Comparison of ENCODE assay signal across 8 cellular contexts in the genomic region with DNA sequence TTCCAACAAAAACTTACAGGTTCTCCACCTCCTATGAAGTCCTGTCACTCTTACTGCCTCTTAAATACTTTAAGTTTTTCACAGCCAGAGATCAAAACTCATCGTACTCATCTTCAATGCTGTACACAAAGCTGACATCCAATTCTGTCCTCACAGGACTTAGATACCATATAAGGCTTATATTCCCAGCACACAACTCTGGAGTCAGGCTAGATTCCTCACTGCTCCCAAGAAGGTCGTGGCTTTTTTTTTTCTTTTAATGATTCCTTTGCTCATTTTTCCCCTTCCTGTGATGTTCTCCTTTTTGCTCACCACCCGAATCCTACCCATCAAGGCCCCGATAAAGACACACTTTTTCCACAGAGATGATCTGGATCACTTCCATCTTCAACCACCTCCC. TPM values are rescaled to one million over a fixed set of nuclear protein-coding genes. Genes with fewer than 3 reads are reported as not detected.
DNase-seq lines count a peak whose midpoint lies in the region; FAIRE-seq and TF ChIP-seq lines count a peak whose summit lies in the region.

No MANE protein-coding gene starts in this region.

- WGBS in HUES64, result 51% methylated on average over 4 of the region's 4 CpGs

- H3K4me3 ChIP-seq in A673 (ENCODE audit: low read depth, low read length, poor library complexity, severe bottlenecking), result peak overlapping the region; percentile 73
- peak overlapping the region; percentile 100 for H3K4me3 ChIP-seq in HUES64 (ENCODE audit: low read length)
- H3K4me3 ChIP-seq in bronchial epithelial cell (ENCODE audit: low read depth, low read length), result peak overlapping the region; percentile 73
- H3K4me3 ChIP-seq in muscle layer of colon (ENCODE audit: low read depth in 1 of 2, low read length in 2 of 2), result peak overlapping the region; percentile 54 to 89

- H3K27me3 ChIP-seq in A673 (replicated peaks; ENCODE audit: insufficient read depth, low read depth, low read length, poor library complexity) (no peaks in the 10 kb centered on the region), HUES64 (ENCODE audit: insufficient read depth, low read length) (no peaks in the 10 kb centered on the region), bronchial epithelial cell (ENCODE audit: control insufficient read depth, insufficient read depth, low read length) (no peaks in the 10 kb centered on the region), muscle layer of colon (ENCODE audit: control insufficient read depth in 1 of 2, insufficient read depth in 2 of 2, low read length in 2 of 2) (no peaks in the 10 kb centered on the region)

- H3K27ac ChIP-seq in A673 (ENCODE audit: low read depth, low read length, poor library complexity, severe bottlenecking) (peak overlapping the region; percentile 82), HUES64 (ENCODE audit: low read depth, low read length) (no peak overlapping the region), muscle layer of colon (ENCODE audit: low read depth, low read length) (peak overlapping the region; percentile 50)

- intact Hi-C loops in A673 (cut with micrococcal nuclease; ENCODE audit: unreplicated experiment), result loop anchor here (5.0 kb wide), 1 partner anchor 81 kb away; a partner anchor contains a TSS
- intact Hi-C loops in head of caudate nucleus (cut with DNase I), result no loop called here

- POLR2A ChIA-PET in A673 (lab: Charles Lee; ENCODE audit: low non-redundant PET), result no interaction called here

- no peaks in the 10 kb centered on the region for H3K9me3 ChIP-seq in A673 (ENCODE audit: low read depth, low read length, poor library complexity, severe bottlenecking)
- no peaks in the 10 kb centered on the region for H3K9me3 ChIP-seq in HUES64 (ENCODE audit: insufficient read depth, low read depth, low read length)
- H3K9me3 ChIP-seq in muscle layer of colon (ENCODE audit: low read length), result no peaks in the 10 kb centered on the region

- DNase-seq in A673 (ENCODE audit: low spot score) (no peak), bronchial epithelial cell (ENCODE audit: low read depth) (no peak), NCI-H345 treated with DMSO at 0.1 percent for 48 hours (lab: John Stamatoyannopoulos, UW; ENCODE audit: unreplicated experiment) (no peak), NCI-H524 (lab: John Stamatoyannopoulos, UW) (no peak), DMS 273 treated with DMSO at 0.1 percent for 48 hours (lab: John Stamatoyannopoulos, UW) (no peak), head of caudate nucleus (no peak)

- CTCF ChIA-PET in A673 (lab: Charles Lee), result interaction anchor here (0.6 kb wide), 1 partner anchor 28 kb away, joined by 4 read pairs; no protein-coding TSS in a partner anchor

- no peaks in the 10 kb centered on the region for H3K36me3 ChIP-seq in A673 (ENCODE audit: insufficient read depth, low read length, poor library complexity, severe bottlenecking)
- peaks cover 31% of the 10 kb centered on the region for H3K36me3 ChIP-seq in HUES64 (ENCODE audit: insufficient read depth, low read length)
- no peaks in the 10 kb centered on the region for H3K36me3 ChIP-seq in bronchial epithelial cell (ENCODE audit: control insufficient read depth, insufficient read depth, low read length)
- no peaks in the 10 kb centered on the region for H3K36me3 ChIP-seq in muscle layer of colon (ENCODE audit: insufficient read depth, low read length)

- TSS peak; percentile 60 for BruUV-seq in A673 (replicated peaks; lab: Mats Ljungman, UMichigan)

- H3K4me1 ChIP-seq in A673 (ENCODE audit: insufficient read depth, low read length, poor library complexity, severe bottlenecking) (no peaks in the 10 kb centered on the region), HUES64 (ENCODE audit: insufficient read depth, low read length) (peaks cover 4% of the 10 kb centered on the region; the same call in 1 of the 2 replicates), muscle layer of colon (ENCODE audit: insufficient read depth, low read length) (peaks cover 5% of the 10 kb centered on the region)

- H3K9ac ChIP-seq in HUES64 (ENCODE audit: low read depth, low read length) (peak overlapping the region; percentile 98), muscle layer of colon (ENCODE audit: low read length) (peak overlapping the region; percentile 71)

- no peak for FAIRE-seq in bronchial epithelial cell (lab: Jason Lieb, UNC)

- TF ChIP-seq CTCF in A673 (conservative IDR thresholded peaks at IDR 0.05; ENCODE audit: low read depth, low read length) (no peak), bronchial epithelial cell (IDR thresholded peaks at IDR 0.05; ENCODE audit: insufficient read depth, low read length, severe bottlenecking) (no peak)

RNA-seq across cellular contexts. Expression of a gene that starts 0.9 kb away (rescaled TPM):
- 18.3 and 19.5 TPM in 2 replicates for total RNA-seq in A673 (2021)
- 10.9 TPM for polyA plus RNA-seq in HUES64 (2013, experiment 1 of 2)
- polyA plus RNA-seq in HUES64 (2013, experiment 2 of 2), result 10.0 TPM
- total RNA-seq in bronchial epithelial cell, result 14.1 and 17.9 TPM in 2 replicates

RNA-seq across cellular contexts. Expression of a gene that starts 1.0 kb away (rescaled TPM):
- total RNA-seq in A673 (2021), result 25.8 and 28.6 TPM in 2 replicates
- polyA plus RNA-seq in HUES64 (2013, experiment 1 of 2), result 15.6 TPM
- polyA plus RNA-seq in HUES64 (2013, experiment 2 of 2), result 16.0 TPM
- total RNA-seq in bronchial epithelial cell, result 13.4 and 26.0 TPM in 2 replicates

RNA-seq across cellular contexts. Expression of a gene that starts 44.6 kb away (rescaled TPM):
- total RNA-seq in A673 (2021), result 24.8 and 25.8 TPM in 2 replicates
- 21.2 TPM for polyA plus RNA-seq in HUES64 (2013, experiment 1 of 2)
- polyA plus RNA-seq in HUES64 (2013, experiment 2 of 2), result 24.1 TPM
- total RNA-seq in bronchial epithelial cell, result 43.4 and 57.6 TPM in 2 replicates
